ENCODE assay signal across 1 cellular context in the genomic region with DNA sequence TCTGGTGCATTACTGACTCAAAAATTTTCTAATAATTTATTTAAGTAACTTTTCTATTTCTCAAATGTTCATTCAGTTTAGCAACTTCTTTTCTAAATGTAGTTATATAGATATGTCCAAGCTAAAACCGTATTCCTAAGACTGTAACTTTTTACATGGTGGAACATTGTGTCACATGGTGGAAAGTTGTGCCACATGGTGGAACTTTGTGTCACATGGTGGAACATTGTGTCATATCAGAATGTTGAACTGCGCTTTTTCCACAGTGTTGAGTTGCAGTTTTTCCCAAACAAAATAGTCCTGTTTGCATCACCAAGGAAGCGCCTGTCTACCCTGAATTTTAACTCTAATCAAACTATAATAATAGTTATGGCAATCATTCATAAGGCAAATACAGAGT.
TF ChIP-seq lines count a peak whose summit lies in the region.

No MANE protein-coding gene starts in this region.

TF ChIP-seq in HepG2, 621 proteins besides CTCF, POLR2A, EP300 and RAD21 (continued from another document):
- TF ChIP-seq, protein P1, sequence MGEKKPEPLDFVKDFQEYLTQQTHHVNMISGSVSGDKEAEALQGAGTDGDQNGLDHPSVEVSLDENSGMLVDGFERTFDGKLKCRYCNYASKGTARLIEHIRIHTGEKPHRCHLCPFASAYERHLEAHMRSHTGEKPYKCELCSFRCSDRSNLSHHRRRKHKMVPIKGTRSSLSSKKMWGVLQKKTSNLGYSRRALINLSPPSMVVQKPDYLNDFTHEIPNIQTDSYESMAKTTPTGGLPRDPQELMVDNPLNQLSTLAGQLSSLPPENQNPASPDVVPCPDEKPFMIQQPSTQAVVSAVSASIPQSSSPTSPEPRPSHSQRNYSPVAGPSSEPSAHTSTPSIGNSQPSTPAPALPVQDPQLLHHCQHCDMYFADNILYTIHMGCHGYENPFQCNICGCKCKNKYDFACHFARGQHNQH (CRISPR knock-in tag; IDR thresholded peaks at IDR 0.05) = no peak
- TF ChIP-seq AGO2 (optimal IDR thresholded peaks at IDR 0.05; ENCODE audit: low read depth, low read length) = no peak
- no peak for TF ChIP-seq SMYD3 (CRISPR knock-in tag; IDR thresholded peaks at IDR 0.05)
- no peak for TF ChIP-seq PAX8 (CRISPR knock-in tag; IDR thresholded peaks at IDR 0.05; ENCODE audit: borderline replicate concordance)
